ENCODE assay signal across 27 cellular contexts in genomic region chr22:28769394-28770085, GRCh38. TPM values are rescaled to one million over a fixed set of nuclear protein-coding genes. Genes with fewer than 3 reads are reported as not detected.
A peak's percentile ranks its signal among the peaks of the same experiment; 100 is the strongest.
DNase-seq lines count a peak whose midpoint lies in the region; ATAC-seq and TF ChIP-seq lines count a peak whose summit lies in the region.
"Had no signal": no experiment of that assay in that cellular context is flagged by ENCODE, and none has a peak within 500 bp of the region (broad histone marks: within the 10 kb centered on the region; RNA-seq: fewer than 3 reads in every experiment).

No MANE protein-coding gene starts in this region.

- POLR2A ChIA-PET in CD4-positive, alpha-beta T cell (lab: Charles Lee), result interaction anchor here (5.1 kb wide), 1 partner anchor 31 kb away, joined by 50 read pairs; the partner anchor contains the start of gene XBP1
- POLR2A ChIA-PET in RWPE1 (lab: Yijun Ruan, JAX; ENCODE audit: low non-redundant PET), result no interaction called here

- no peak for TF ChIP-seq CTCF in CD4-positive, alpha-beta T cell (IDR thresholded peaks at IDR 0.05)
- TF ChIP-seq CTCF in RWPE1 (conservative IDR thresholded peaks at IDR 0.05; ENCODE audit: low read depth) (no peak), fibroblast of villous mesenchyme (IDR thresholded peaks at IDR 0.05; ENCODE audit: insufficient read depth, low read depth, low read length) (no peak)

- H3K14ac ChIP-seq in neuronal stem cell (ENCODE audit: low read length), result no peak overlapping the region

- no peak overlapping the region for H3K23ac ChIP-seq in neuronal stem cell (ENCODE audit: low read depth, low read length, poor library complexity)

- H4K8ac ChIP-seq in neuronal stem cell (ENCODE audit: low read depth, low read length), result no peak overlapping the region

- peaks cover 0 to 4% of the 10 kb centered on the region in 2 donors for H3K36me3 ChIP-seq in neuronal stem cell (replicated peaks in 1 of 2; ENCODE audit: control insufficient read depth in 2 of 2, insufficient read depth in 2 of 2, low read length in 2 of 2)

- H3K79me1 ChIP-seq in neuronal stem cell (ENCODE audit: low read depth, low read length), result no peaks in the 10 kb centered on the region

- intact Hi-C loops in CD4-positive, alpha-beta T cell (cut with DNase I, micrococcal nuclease), result loop anchor here in 1 of 2 experiments (10.0 kb wide), 1 partner anchor 855 kb away; the partner anchor contains the start of gene PITPNB
- intact Hi-C loops in activated naive CD4-positive, alpha-beta T cell treated with anti-CD3 and anti-CD28 coated beads for 36 hours (cut with micrococcal nuclease), result loop anchor here (5.0 kb wide), 2 partner anchors 97 to 188 kb away; no protein-coding TSS in a partner anchor

- H3K9me3 Mint-ChIP-seq in CD4-positive, alpha-beta T cell, result no peaks in the 10 kb centered on the region
- no peaks in the 10 kb centered on the region for H3K9me3 Mint-ChIP-seq in activated naive CD4-positive, alpha-beta T cell treated with anti-CD3 and anti-CD28 coated beads for 36 hours
- H3K9me3 Mint-ChIP-seq: CD8-positive, alpha-beta T cell had no signal

- H3K9me3 ChIP-seq in CD4-positive, alpha-beta T cell (ENCODE audit: control insufficient read depth, low read length), result no peaks in the 10 kb centered on the region
- peaks cover 0 to 2% of the 10 kb centered on the region in 2 donors for H3K9me3 ChIP-seq in neuronal stem cell (replicated peaks in 1 of 2; ENCODE audit: control insufficient read depth in 2 of 2, insufficient read depth in 1 of 2, low read depth in 1 of 2, low read length in 2 of 2)
- H3K9me3 ChIP-seq: A549 had no signal

- no peak overlapping the region for H3K4me3 ChIP-seq in fibroblast of villous mesenchyme (ENCODE audit: low read depth, low read length)
- H3K4me3 ChIP-seq in neuronal stem cell (ENCODE audit: low read length in 2 of 2), result no peak overlapping the region
- H3K4me3 ChIP-seq: A549; BLaER1 treated with 17β-estradiol and CSF1 and Interleukin-3, amounts not matched to agents 10 nM and 100 nM; GM12878 had no signal

- no peak for ATAC-seq in CD4-positive, alpha-beta T cell (ENCODE audit: poor library complexity)
- ATAC-seq in HG03565 (IDR thresholded peaks at IDR 0.05; ENCODE audit: unreplicated experiment), result no peak
- no peak for ATAC-seq in GM21576 (IDR thresholded peaks at IDR 0.05; ENCODE audit: unreplicated experiment)
- ATAC-seq: A549; CD8-positive, alpha-beta T cell; GM12878 had no signal

- no CpG with 5 or more reads among the region's 14 CpGs for WGBS in neuronal stem cell (ENCODE audit: extremely low coverage in 2 of 2, insufficient read length in 2 of 2, insufficient replicate concordance in 1 of 2), 2 donors

- peak overlapping the region; percentile 76 for H3K4me3 Mint-ChIP-seq in CD4-positive, alpha-beta T cell
- no peak overlapping the region for H3K4me3 Mint-ChIP-seq in activated naive CD4-positive, alpha-beta T cell treated with anti-CD3 and anti-CD28 coated beads for 36 hours
- H3K4me3 Mint-ChIP-seq: CD8-positive, alpha-beta T cell had no signal

- peaks cover 0 to 4% of the 10 kb centered on the region in 2 donors for H3K4me1 ChIP-seq in neuronal stem cell (ENCODE audit: control insufficient read depth in 2 of 2, insufficient read depth in 1 of 2, low read depth in 1 of 2, low read length in 2 of 2)
- H3K4me1 ChIP-seq: A549 had no signal

- no peak overlapping the region for H3K4ac ChIP-seq in neuronal stem cell (ENCODE audit: low read length)

- H3K27ac ChIP-seq in CD4-positive, alpha-beta T cell (ENCODE audit: low read depth, low read length), result no peak overlapping the region
- peak overlapping the region; percentile 88; the same call in 1 of the 2 replicates for H3K27ac ChIP-seq in RWPE1
- no peak overlapping the region for H3K27ac ChIP-seq in neuronal stem cell (replicated peaks; ENCODE audit: low read length)
- H3K27ac ChIP-seq: A549; BLaER1 treated with 17β-estradiol and CSF1 and Interleukin-3, amounts not matched to agents 10 nM and 100 nM had no signal

- H3K27me3 ChIP-seq in CD4-positive, alpha-beta T cell (ENCODE audit: control insufficient read depth, insufficient read depth, low read length), result no peaks in the 10 kb centered on the region
- no peaks in the 10 kb centered on the region for H3K27me3 ChIP-seq in neuronal stem cell (ENCODE audit: control insufficient read depth in 3 of 3, insufficient read depth in 3 of 3, low read depth in 1 of 3, low read length in 3 of 3)
- H3K27me3 ChIP-seq: BLaER1 treated with 17β-estradiol and CSF1 and Interleukin-3, amounts not matched to agents 10 nM and 100 nM had no signal

- no peak overlapping the region for H2BK15ac ChIP-seq in neuronal stem cell (ENCODE audit: low read length)

- peaks cover 10% of the 10 kb centered on the region for H3K36me3 Mint-ChIP-seq in CD4-positive, alpha-beta T cell (ENCODE audit: low read depth)
- peaks cover 7% of the 10 kb centered on the region for H3K36me3 Mint-ChIP-seq in activated naive CD4-positive, alpha-beta T cell treated with anti-CD3 and anti-CD28 coated beads for 36 hours (ENCODE audit: low read depth)

- H3K18ac ChIP-seq in neuronal stem cell (ENCODE audit: low read length), result no peak overlapping the region

- H3K9ac ChIP-seq in neuronal stem cell (ENCODE audit: low read depth, low read length, poor library complexity), result no peak overlapping the region
- H3K9ac ChIP-seq: BLaER1 treated with 17β-estradiol and CSF1 and Interleukin-3, amounts not matched to agents 10 nM and 100 nM had no signal

- peak overlapping the region; percentile 68 for H2AFZ ChIP-seq in neuronal stem cell (ENCODE audit: low read length)

- no peak overlapping the region for H3K27ac Mint-ChIP-seq in CD4-positive, alpha-beta T cell
- no peak overlapping the region for H3K27ac Mint-ChIP-seq in activated naive CD4-positive, alpha-beta T cell treated with anti-CD3 and anti-CD28 coated beads for 36 hours
- H3K27ac Mint-ChIP-seq: CD8-positive, alpha-beta T cell had no signal

- no peak overlapping the region for H4K91ac ChIP-seq in neuronal stem cell (ENCODE audit: low read depth, low read length, poor library complexity)

- no peak overlapping the region for H2BK5ac ChIP-seq in neuronal stem cell (ENCODE audit: low read length)

- no peak for DNase-seq in CD4-positive, alpha-beta T cell
- no peak for DNase-seq in RWPE1 (ENCODE audit: low spot score)
- peak; percentile 70 for DNase-seq in fibroblast of villous mesenchyme (ENCODE audit: low read depth)
- no peak for DNase-seq in neuronal stem cell (ENCODE audit: low spot score)
- DNase-seq in activated naive CD4-positive, alpha-beta T cell treated with anti-CD3 and anti-CD28 coated beads for 36 hours, result no peak
- DNase-seq: AML-193; CD8-positive, alpha-beta T cell; DMS 273 treated with DMSO at 0.1 percent for 48 hours; DMS79; EL; GDM1; GOT3; HCEC 1CT; IMR-90; NCI-H1048; NCI-H1694; NCI-H2029 treated with DMSO at 0.1 percent for 48 hours; NCI-H2171; NCI-H226; NCI-H510A; RPMI8226; SHP77 had no signal

- H3K4me1 Mint-ChIP-seq in CD4-positive, alpha-beta T cell (ENCODE audit: low read depth), result peaks cover 14% of the 10 kb centered on the region
- peaks cover 12% of the 10 kb centered on the region for H3K4me1 Mint-ChIP-seq in activated naive CD4-positive, alpha-beta T cell treated with anti-CD3 and anti-CD28 coated beads for 36 hours (ENCODE audit: low read depth)

- H2AK5ac ChIP-seq in neuronal stem cell (ENCODE audit: low read depth, low read length), result no peak overlapping the region

- no peak overlapping the region for H2BK120ac ChIP-seq in neuronal stem cell (ENCODE audit: low read depth, low read length)

- CTCF ChIA-PET in CD4-positive, alpha-beta T cell (lab: Charles Lee), result no interaction called here
- CTCF ChIA-PET in RWPE1 (lab: Yijun Ruan, JAX), result no interaction called here
- CTCF ChIA-PET in activated naive CD4-positive, alpha-beta T cell treated with anti-CD3 and anti-CD28 coated beads for 36 hours (lab: Charles Lee), result no interaction called here

- H3K4me2 ChIP-seq in neuronal stem cell (ENCODE audit: insufficient read depth, low read length, poor library complexity, severe bottlenecking), result no peak overlapping the region
- H3K4me2 ChIP-seq: A549; BLaER1 treated with 17β-estradiol and CSF1 and Interleukin-3, amounts not matched to agents 10 nM and 100 nM had no signal

- no peak overlapping the region for H2BK12ac ChIP-seq in neuronal stem cell (ENCODE audit: low read length)

- no peaks in the 10 kb centered on the region for H3K27me3 Mint-ChIP-seq in CD4-positive, alpha-beta T cell
- H3K27me3 Mint-ChIP-seq in activated naive CD4-positive, alpha-beta T cell treated with anti-CD3 and anti-CD28 coated beads for 36 hours (ENCODE audit: low read depth), result no peaks in the 10 kb centered on the region

RNA-seq across cellular contexts. Expression of gene CCDC117, which starts 3.0 kb away (rescaled TPM):
- 10 to 100 TPM; 14.2 to 16.1 TPM for total RNA-seq in CD4-positive, alpha-beta T cell
- total RNA-seq in fibroblast of villous mesenchyme, result 21.6 and 34.5 TPM in 2 replicates
- polyA plus RNA-seq in neuronal stem cell (2013, experiment 1 of 2), result 32.5 TPM
- 33.6 TPM for polyA plus RNA-seq in neuronal stem cell (2013, experiment 2 of 2)
- total RNA-seq in activated naive CD4-positive, alpha-beta T cell treated with anti-CD3 and anti-CD28 coated beads for 36 hours, result 10 to 100 TPM; 28.2 to 28.6 TPM

RNA-seq across cellular contexts. Expression of gene HSCB, which starts 27.7 kb away (rescaled TPM):
- total RNA-seq in CD4-positive, alpha-beta T cell, result 1 to 10 TPM; 3.4 to 3.7 TPM
- 11.2 and 13.9 TPM in 2 replicates for total RNA-seq in fibroblast of villous mesenchyme
- polyA plus RNA-seq in neuronal stem cell (2013, experiment 1 of 2), result 16.8 TPM
- polyA plus RNA-seq in neuronal stem cell (2013, experiment 2 of 2), result 16.6 TPM
- total RNA-seq in activated naive CD4-positive, alpha-beta T cell treated with anti-CD3 and anti-CD28 coated beads for 36 hours, result 10 to 100 TPM; 12.7 to 13.3 TPM

RNA-seq across cellular contexts. Expression of gene CHEK2, which starts 27.9 kb away (rescaled TPM):
- total RNA-seq in CD4-positive, alpha-beta T cell, result 1 to 10 TPM; 2.6 to 4.0 TPM
- total RNA-seq in fibroblast of villous mesenchyme, result 17.4 and 22.0 TPM in 2 replicates
- polyA plus RNA-seq in neuronal stem cell (2013, experiment 1 of 2), result 28.1 TPM
- polyA plus RNA-seq in neuronal stem cell (2013, experiment 2 of 2), result 30.7 TPM
- 10 to 100 TPM; 47.8 to 52.6 TPM for total RNA-seq in activated naive CD4-positive, alpha-beta T cell treated with anti-CD3 and anti-CD28 coated beads for 36 hours

RNA-seq across cellular contexts. Expression of gene XBP1, which starts 30.8 kb away (rescaled TPM):
- 100 to 1,000 TPM; 180 to 190 TPM for total RNA-seq in CD4-positive, alpha-beta T cell
- 219 and 247 TPM in 2 replicates for total RNA-seq in fibroblast of villous mesenchyme
- 47.9 TPM for polyA plus RNA-seq in neuronal stem cell (2013, experiment 1 of 2)
- polyA plus RNA-seq in neuronal stem cell (2013, experiment 2 of 2), result 46.0 TPM
- total RNA-seq in activated naive CD4-positive, alpha-beta T cell treated with anti-CD3 and anti-CD28 coated beads for 36 hours, result 100 to 1,000 TPM; 106 to 108 TPM
